14 cellular contexts compared by ENCODE assay signal in the genomic region with DNA sequence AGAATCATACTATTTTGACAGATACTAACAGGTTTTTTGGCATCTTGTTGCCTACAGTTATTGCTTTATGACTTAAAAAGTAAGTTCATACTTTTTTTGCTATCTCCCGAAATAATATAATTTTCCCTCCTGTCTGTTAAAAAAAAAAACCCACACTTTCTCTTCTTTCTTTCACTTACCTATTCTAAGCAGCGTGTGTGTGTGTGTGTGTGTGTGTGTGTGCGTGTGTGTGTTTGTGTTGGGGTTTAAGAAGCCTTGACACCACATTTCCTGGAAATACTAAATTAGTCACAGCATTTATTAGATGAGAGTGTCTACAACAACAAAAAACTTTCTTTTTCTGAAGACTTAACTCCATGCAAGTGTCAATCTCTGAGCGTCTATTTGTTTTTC. TPM values are rescaled to one million over a fixed set of nuclear protein-coding genes. Genes with fewer than 3 reads are reported as not detected.
DNase-seq lines count a peak whose midpoint lies in the region; TF ChIP-seq lines count a peak whose summit lies in the region.
"Had no signal": no experiment of that assay in that cellular context is flagged by ENCODE, and none has a peak within 500 bp of the region (broad histone marks: within the 10 kb centered on the region; RNA-seq: fewer than 3 reads in every experiment).

No MANE protein-coding gene starts in this region.

- DNase-seq in GM12864 (ENCODE audit: low read depth) = peak; percentile 72
- DNase-seq in OCI-LY7 (ENCODE audit: low spot score) = peak; percentile 45
- peak; percentile 70 for DNase-seq in activated naive CD4-positive, alpha-beta T cell treated with anti-CD3 and anti-CD28 coated beads, Interleukin-2, amount 10 ng/mL, durations not matched to agents 7 days and 5 days
- DNase-seq in smooth muscle cell (lab: John Stamatoyannopoulos, UW; ENCODE audit: unreplicated experiment) = no peak
- no peak for DNase-seq in HuH-7.5 (ENCODE audit: low spot score)
- DNase-seq in hepatocyte (ENCODE audit: low spot score) = no peak
- no peak for DNase-seq in endodermal cell
- DNase-seq in HK-2 (ENCODE audit: unreplicated experiment) = no peak
- DNase-seq: DMS79 treated with DMSO at 0.1 percent for 48 hours, head of caudate nucleus, NCI-H146, ovary had no signal

- peak overlapping the region; percentile 91 for H3K27ac Mint-ChIP-seq in activated naive CD4-positive, alpha-beta T cell treated with anti-CD3 and anti-CD28 coated beads, Interleukin-2, amount 10 ng/mL, durations not matched to agents 7 days and 5 days
- no peak overlapping the region for H3K27ac Mint-ChIP-seq in endodermal cell

- peaks cover 41% of the 10 kb centered on the region for H3K4me1 ChIP-seq in OCI-LY7 (ENCODE audit: insufficient read depth, low read length, poor library complexity, severe bottlenecking)
- peaks cover 15% of the 10 kb centered on the region for H3K4me1 ChIP-seq in smooth muscle cell (ENCODE audit: low read depth)
- peaks cover 4% of the 10 kb centered on the region for H3K4me1 ChIP-seq in hepatocyte (ENCODE audit: insufficient read depth)
- no peaks in the 10 kb centered on the region for H3K4me1 ChIP-seq in endodermal cell (ENCODE audit: control insufficient read depth, insufficient read depth, low read length)

- peaks cover 23% of the 10 kb centered on the region for H4K20me1 ChIP-seq in OCI-LY7 (ENCODE audit: insufficient read depth, low read length)
- H4K20me1 ChIP-seq in smooth muscle cell (ENCODE audit: low read depth) = peaks cover 79% of the 10 kb centered on the region
- H4K20me1 ChIP-seq in hepatocyte (ENCODE audit: insufficient read depth, poor library complexity, severe bottlenecking) = no peaks in the 10 kb centered on the region

- POLR2A ChIA-PET in OCI-LY7 (lab: Charles Lee) = interaction anchor here (1.0 to 30.8 kb wide), 6 partner anchors 11 to 83 kb away, joined by 3 to 538 read pairs (median 3); partner anchors contain the start of gene TNFAIP8

- CTCF ChIA-PET in OCI-LY7 (lab: Charles Lee; ENCODE audit: unreplicated experiment) = no interaction called here
- CTCF ChIA-PET in activated naive CD4-positive, alpha-beta T cell treated with anti-CD3 and anti-CD28 coated beads, Interleukin-2, amount 10 ng/mL, durations not matched to agents 7 days and 5 days (lab: Charles Lee) = interaction anchor here (1.1 kb wide), 1 partner anchor 32 kb away, joined by 3 read pairs; no protein-coding TSS in a partner anchor

- H3K4me3 Mint-ChIP-seq in activated naive CD4-positive, alpha-beta T cell treated with anti-CD3 and anti-CD28 coated beads, Interleukin-2, amount 10 ng/mL, durations not matched to agents 7 days and 5 days = peak overlapping the region; percentile 43
- no peak overlapping the region for H3K4me3 Mint-ChIP-seq in endodermal cell

- H3K4me2 ChIP-seq in OCI-LY7 (ENCODE audit: low read length) = peak overlapping the region; percentile 52
- peak overlapping the region; percentile 42 for H3K4me2 ChIP-seq in smooth muscle cell
- H3K4me2 ChIP-seq in hepatocyte = no peak overlapping the region

- no peak overlapping the region for H2AFZ ChIP-seq in OCI-LY7 (ENCODE audit: low read length)
- no peak overlapping the region for H2AFZ ChIP-seq in smooth muscle cell (ENCODE audit: low read depth)
- H2AFZ ChIP-seq in hepatocyte = no peak overlapping the region

- H3K9me3 ChIP-seq in OCI-LY7 (ENCODE audit: low read length) (no peaks in the 10 kb centered on the region), smooth muscle cell (replicated peaks; ENCODE audit: low read depth) (no peaks in the 10 kb centered on the region), hepatocyte (ENCODE audit: low read depth) (no peaks in the 10 kb centered on the region), endodermal cell (ENCODE audit: control insufficient read depth, low read length) (no peaks in the 10 kb centered on the region)
- H3K9me3 ChIP-seq: ovary, tibial nerve had no signal

- WGBS in smooth muscle cell (ENCODE audit: low lambda C conversion rate) = 67% methylated on average over 4 of the region's 4 CpGs
- 61% methylated on average over 4 of the region's 4 CpGs for WGBS in hepatocyte (ENCODE audit: low lambda C conversion rate, missing lambda C conversion rate)
- 100% methylated on average over 2 of the region's 4 CpGs; no CpG with 5 or more reads in 1 of the 2 experiments for WGBS in endodermal cell (ENCODE audit: insufficient coverage in 1 of 2, insufficient read length in 1 of 2), 2 experiments

- H3K9me3 Mint-ChIP-seq in activated naive CD4-positive, alpha-beta T cell treated with anti-CD3 and anti-CD28 coated beads, Interleukin-2, amount 10 ng/mL, durations not matched to agents 7 days and 5 days = no peaks in the 10 kb centered on the region
- no peaks in the 10 kb centered on the region for H3K9me3 Mint-ChIP-seq in endodermal cell

- peaks cover 63% of the 10 kb centered on the region for H3K36me3 Mint-ChIP-seq in activated naive CD4-positive, alpha-beta T cell treated with anti-CD3 and anti-CD28 coated beads, Interleukin-2, amount 10 ng/mL, durations not matched to agents 7 days and 5 days
- peaks cover 7% of the 10 kb centered on the region for H3K36me3 Mint-ChIP-seq in endodermal cell (ENCODE audit: low read depth)

- H3K27me3 ChIP-seq in smooth muscle cell (ENCODE audit: low read depth) = no peaks in the 10 kb centered on the region
- no peaks in the 10 kb centered on the region for H3K27me3 ChIP-seq in hepatocyte
- H3K27me3 ChIP-seq in endodermal cell (ENCODE audit: control insufficient read depth, insufficient read depth, low read length, poor library complexity, severe bottlenecking) = no peaks in the 10 kb centered on the region
- H3K27me3 ChIP-seq: ovary, tibial nerve had no signal

- H3K9me2 ChIP-seq in OCI-LY7 (ENCODE audit: insufficient read depth, low read length) (no peaks in the 10 kb centered on the region), hepatocyte (replicated peaks; ENCODE audit: insufficient read depth) (no peaks in the 10 kb centered on the region)

- H3K9ac ChIP-seq in smooth muscle cell (ENCODE audit: low read depth) = no peak overlapping the region
- no peak overlapping the region for H3K9ac ChIP-seq in endodermal cell (ENCODE audit: extremely low read depth, low read length, poor library complexity, severe bottlenecking)

- peaks cover 4% of the 10 kb centered on the region for H3F3A ChIP-seq in smooth muscle cell (ENCODE audit: low read depth)

- H3K27ac ChIP-seq in OCI-LY7 (ENCODE audit: low read depth, low read length, poor library complexity, severe bottlenecking) (no peak overlapping the region), smooth muscle cell (ENCODE audit: low read depth) (peak overlapping the region; percentile 51), hepatocyte (no peak overlapping the region), endodermal cell (ENCODE audit: low read depth, low read length) (no peak overlapping the region)
- H3K27ac ChIP-seq: ovary, SK-N-MC, tibial nerve had no signal

- H3K4me3 ChIP-seq in GM12864 (ENCODE audit: low read depth, low read length) = peak overlapping the region; percentile 24; the same call in 1 of the 2 replicates
- peak overlapping the region; percentile 14 for H3K4me3 ChIP-seq in OCI-LY7 (ENCODE audit: low read depth, low read length, poor library complexity, severe bottlenecking)
- no peak overlapping the region for H3K4me3 ChIP-seq in smooth muscle cell
- H3K4me3 ChIP-seq in hepatocyte = no peak overlapping the region
- H3K4me3 ChIP-seq in endodermal cell (ENCODE audit: low read length) = no peak overlapping the region
- H3K4me3 ChIP-seq: ovary, SK-N-MC, tibial nerve had no signal

- peaks cover 79% of the 10 kb centered on the region for H3K4me1 Mint-ChIP-seq in activated naive CD4-positive, alpha-beta T cell treated with anti-CD3 and anti-CD28 coated beads, Interleukin-2, amount 10 ng/mL, durations not matched to agents 7 days and 5 days
- peaks cover 18% of the 10 kb centered on the region for H3K4me1 Mint-ChIP-seq in endodermal cell

- H3K79me2 ChIP-seq in OCI-LY7 (ENCODE audit: insufficient read depth, low read depth, low read length) = peaks cover 68% of the 10 kb centered on the region; the same call in 1 of the 2 replicates
- H3K79me2 ChIP-seq in smooth muscle cell (ENCODE audit: low read depth) = peaks cover 95% of the 10 kb centered on the region
- peaks cover 46% of the 10 kb centered on the region for H3K79me2 ChIP-seq in hepatocyte

- no peaks in the 10 kb centered on the region for H3K27me3 Mint-ChIP-seq in activated naive CD4-positive, alpha-beta T cell treated with anti-CD3 and anti-CD28 coated beads, Interleukin-2, amount 10 ng/mL, durations not matched to agents 7 days and 5 days
- H3K27me3 Mint-ChIP-seq in endodermal cell (ENCODE audit: insufficient read depth) = no peaks in the 10 kb centered on the region

- intact Hi-C loops in OCI-LY7 (cut with micrococcal nuclease; ENCODE audit: unreplicated experiment) = no loop called here

- peaks cover 48% of the 10 kb centered on the region for H3K36me3 ChIP-seq in OCI-LY7 (ENCODE audit: insufficient read depth, low read length)
- H3K36me3 ChIP-seq in smooth muscle cell (ENCODE audit: low read depth) = no peaks in the 10 kb centered on the region
- no peaks in the 10 kb centered on the region for H3K36me3 ChIP-seq in hepatocyte (replicated peaks; ENCODE audit: insufficient read depth, low read depth)
- peaks cover 11% of the 10 kb centered on the region for H3K36me3 ChIP-seq in endodermal cell (ENCODE audit: control insufficient read depth, insufficient read depth, low read length)
- H3K36me3 ChIP-seq: ovary, tibial nerve had no signal

- TF ChIP-seq CTCF in GM12864 (IDR thresholded peaks at IDR 0.05; ENCODE audit: low read depth, low read length, missing control alignments) (no peak), OCI-LY7 (conservative IDR thresholded peaks at IDR 0.05; ENCODE audit: low read length) (no peak), smooth muscle cell (IDR thresholded peaks at IDR 0.05; ENCODE audit: borderline replicate concordance, insufficient read depth, poor library complexity, severe bottlenecking) (no peak), hepatocyte (IDR thresholded peaks at IDR 0.05; ENCODE audit: poor library complexity) (no peak), endodermal cell (conservative IDR thresholded peaks at IDR 0.05) (no peak)

- BruUV-seq in OCI-LY7 (replicated peaks; lab: Mats Ljungman, UMichigan) = no TSS peak

RNA-seq across cellular contexts. Expression of gene TNFAIP8, which starts 12.4 kb away (rescaled TPM):
- total RNA-seq in OCI-LY7 (2014; rRNA removed; shearing (Covaris generic)) = 92.9 and 95.1 TPM in 2 replicates
- total RNA-seq in OCI-LY7 (2022) (75.4 and 94.5 TPM in 2 replicates), smooth muscle cell (81.2 and 85.1 TPM in 2 replicates), hepatocyte (33.9 and 37.6 TPM in 2 replicates), endodermal cell (10 to 100 TPM; 29.6 to 39.5 TPM)
- polyA plus RNA-seq in smooth muscle cell (15.7 and 34.2 TPM in 2 replicates), hepatocyte (18.3 and 23.4 TPM in 2 replicates)
- polyA plus RNA-seq in endodermal cell (2013, experiment 1 of 2) = 16.1 TPM
- polyA plus RNA-seq in endodermal cell (2013, experiment 2 of 2) = 14.5 TPM

Comparison
In these comparisons a context has a peak if more than half of its experiments do, and no peak if none do; other contexts are left out.
1. DNase-seq: peak in GM12864 (single experiment), OCI-LY7 (single experiment) and activated naive CD4-positive, alpha-beta T cell treated with anti-CD3 and anti-CD28 coated beads, Interleukin-2, amount 10 ng/mL, durations not matched to agents 7 days and 5 days (single experiment); none in smooth muscle cell (single experiment), HuH-7.5 (single experiment), hepatocyte (single experiment), endodermal cell (single experiment) and HK-2 (single experiment).
2. H3K4me3 ChIP-seq: peak in GM12864 (single experiment) and OCI-LY7 (single experiment); none in smooth muscle cell (single experiment), hepatocyte (single experiment) and endodermal cell (single experiment).